ENCODE assay signal across 36 cellular contexts in genomic region chr3:165712382-165712781, GRCh38.
"Had no signal": no experiment of that assay in that cellular context is flagged by ENCODE, and none has a peak within 500 bp of the region (broad histone marks: within the 10 kb centered on the region; RNA-seq: fewer than 3 reads in every experiment).

No MANE protein-coding gene starts in this region.

- H3K4me1 ChIP-seq: ascending aorta, breast epithelium, foreskin keratinocyte, gastrocnemius medialis had no signal

- H3K27ac Mint-ChIP-seq: activated B cell treated with CpG ODN at 0.5 μM for 24 hours; activated CD8-positive, alpha-beta memory T cell treated with anti-CD3 and anti-CD28 coated beads, Interleukin-2, amount 10 ng/mL, durations not matched to agents 7 days and 5 days; activated CD8-positive, alpha-beta T cell treated with anti-CD3 and anti-CD28 coated beads for 36 hours; activated naive CD4-positive, alpha-beta T cell treated with anti-CD3 and anti-CD28 coated beads, Interleukin-2, amount 10 ng/mL, durations not matched to agents 7 days and 5 days; activated naive CD4-positive, alpha-beta T cell treated with anti-CD3 and anti-CD28 coated beads, Interleukin-2, amount 50 U/mL, for 72 hours; activated naive CD8-positive, alpha-beta T cell treated with anti-CD3 and anti-CD28 coated beads, Interleukin-2, amount 10 ng/mL, durations not matched to agents 7 days and 5 days; activated T-helper 1 cell treated with anti-CD3 and anti-CD28 coated beads, Interleukin-12 subunit alpha, Interleukin-12 subunit beta, Interleukin-2, Interleukin-4 antibody, amounts not matched to agents 30 ng/mL and 10 ng/mL and 1 ng/mL, durations not matched to agents 14 hours and 24 hours and 36 hours; brain; dendritic cell treated with granulocyte-macrophage colony-stimulating factor and Interleukin-4, amounts not matched to agents 40 ng/mL and 50 ng/mL, for 4 days; endodermal cell; T-cell; T-helper 1 cell treated with Interleukin-12 subunit alpha and Interleukin-12 subunit beta and Interleukin-4 antibody, amounts not matched to agents 30 μg/mL and 1 μg/mL, for 36 hours; T-helper 2 cell treated with Interferon-gamma antibody and Interleukin-4, amounts not matched to agents 5 μg/mL and 100 μg/mL, for 36 hours had no signal

- H3K27ac ChIP-seq: ascending aorta, breast epithelium, cardiac muscle cell, coronary artery, dorsolateral prefrontal cortex, foreskin keratinocyte, gastrocnemius medialis, WERI-Rb-1 had no signal

- H3K4me3 Mint-ChIP-seq: activated B cell treated with CpG ODN at 0.5 μM for 24 hours; activated CD8-positive, alpha-beta memory T cell treated with anti-CD3 and anti-CD28 coated beads, Interleukin-2, amount 10 ng/mL, durations not matched to agents 7 days and 5 days; activated CD8-positive, alpha-beta T cell treated with anti-CD3 and anti-CD28 coated beads for 36 hours; activated naive CD4-positive, alpha-beta T cell treated with anti-CD3 and anti-CD28 coated beads, Interleukin-2, amount 10 ng/mL, durations not matched to agents 7 days and 5 days; activated naive CD8-positive, alpha-beta T cell treated with anti-CD3 and anti-CD28 coated beads, Interleukin-2, amount 10 ng/mL, durations not matched to agents 7 days and 5 days; activated T-helper 1 cell treated with anti-CD3 and anti-CD28 coated beads, Interleukin-12 subunit alpha, Interleukin-12 subunit beta, Interleukin-2, Interleukin-4 antibody, amounts not matched to agents 30 ng/mL and 10 ng/mL and 1 ng/mL, durations not matched to agents 14 hours and 24 hours and 36 hours; brain; central memory CD8-positive, alpha-beta T cell; dendritic cell treated with granulocyte-macrophage colony-stimulating factor and Interleukin-4, amounts not matched to agents 40 ng/mL and 50 ng/mL, for 4 days; endodermal cell; T-cell; T-helper 1 cell treated with Interleukin-12 subunit alpha and Interleukin-12 subunit beta and Interleukin-4 antibody, amounts not matched to agents 30 μg/mL and 1 μg/mL, for 36 hours; T-helper 2 cell treated with Interferon-gamma antibody and Interleukin-4, amounts not matched to agents 5 μg/mL and 100 μg/mL, for 36 hours had no signal

- ATAC-seq: activated CD4-positive, CD25-positive, alpha-beta regulatory T cell treated with anti-CD3 and anti-CD28 coated beads, Interleukin-2, amount 50 U/mL, for 24 hours; activated CD8-positive, alpha-beta memory T cell treated with anti-CD3 and anti-CD28 coated beads, Interleukin-2, amount 10 ng/mL, durations not matched to agents 7 days and 5 days; activated CD8-positive, alpha-beta T cell treated with anti-CD3 and anti-CD28 coated beads for 36 hours; activated naive CD4-positive, alpha-beta T cell treated with anti-CD3 and anti-CD28 coated beads, Interleukin-2, amount 50 U/mL, for 72 hours; esophagus mucosa; gastrocnemius medialis; T-cell had no signal

- DNase-seq: activated B cell treated with CpG ODN at 0.5 μM for 24 hours; activated CD4-positive, alpha-beta T cell treated with anti-CD3 and anti-CD28 coated beads for 48 hours; activated CD4-positive, alpha-beta T cell treated with anti-CD3 and anti-CD28 coated beads, Interleukin-2, amount 50 U/mL, for 1 hour; activated CD4-positive, alpha-beta T cell treated with anti-CD3 and anti-CD28 coated beads, Interleukin-2, amount 50 U/mL, for 48 hours; activated CD8-positive, alpha-beta memory T cell treated with anti-CD3 and anti-CD28 coated beads, Interleukin-2, amount 10 ng/mL, durations not matched to agents 7 days and 5 days; activated CD8-positive, alpha-beta memory T cell treated with anti-CD3 and anti-CD28 coated beads, Interleukin-2, amount 50 U/mL, for 4 hours; activated CD8-positive, alpha-beta T cell treated with anti-CD3 and anti-CD28 coated beads for 36 hours; activated gamma-delta T cell; activated naive CD4-positive, alpha-beta T cell; activated naive CD4-positive, alpha-beta T cell treated with anti-CD3 and anti-CD28 coated beads, Interleukin-2, amount 10 ng/mL, durations not matched to agents 7 days and 5 days; activated naive CD8-positive, alpha-beta T cell treated with anti-CD3 and anti-CD28 coated beads, Interleukin-2, amount 10 ng/mL, durations not matched to agents 7 days and 5 days; activated T-cell treated with anti-CD3 and anti-CD28 coated beads, Interleukin-2, amount 50 U/mL, for 1 hour; activated T-cell treated with anti-CD3 and anti-CD28 coated beads, Interleukin-2, amount 50 U/mL, for 48 hours; dorsolateral prefrontal cortex; effector memory CD4-positive, alpha-beta T cell; endodermal cell; foreskin keratinocyte; gastrocnemius medialis; glutamatergic neuron; SW 1271; T-cell; T1000; WERI-Rb-1 had no signal

- H3K9me3 Mint-ChIP-seq: activated naive CD8-positive, alpha-beta T cell treated with anti-CD3 and anti-CD28 coated beads, Interleukin-2, amount 10 ng/mL, durations not matched to agents 7 days and 5 days; activated T-helper 1 cell treated with anti-CD3 and anti-CD28 coated beads, Interleukin-12 subunit alpha, Interleukin-12 subunit beta, Interleukin-2, Interleukin-4 antibody, amounts not matched to agents 30 ng/mL and 10 ng/mL and 1 ng/mL, durations not matched to agents 14 hours and 24 hours and 36 hours; brain; endodermal cell; T-helper 2 cell treated with Interferon-gamma antibody and Interleukin-4, amounts not matched to agents 5 μg/mL and 100 μg/mL, for 36 hours had no signal

- H3K36me3 Mint-ChIP-seq: activated CD8-positive, alpha-beta memory T cell treated with anti-CD3 and anti-CD28 coated beads, Interleukin-2, amount 10 ng/mL, durations not matched to agents 7 days and 5 days; activated naive CD4-positive, alpha-beta T cell treated with anti-CD3 and anti-CD28 coated beads, Interleukin-2, amount 10 ng/mL, durations not matched to agents 7 days and 5 days; activated naive CD4-positive, alpha-beta T cell treated with anti-CD3 and anti-CD28 coated beads, Interleukin-2, amount 50 U/mL, for 72 hours; activated naive CD8-positive, alpha-beta T cell treated with anti-CD3 and anti-CD28 coated beads, Interleukin-2, amount 10 ng/mL, durations not matched to agents 7 days and 5 days; brain; T-cell had no signal

- H3K4me3 ChIP-seq: ascending aorta, breast epithelium, cardiac muscle cell, coronary artery, dorsolateral prefrontal cortex, gastrocnemius medialis had no signal

- H3K9me3 ChIP-seq: ascending aorta, breast epithelium, gastrocnemius medialis had no signal

- H3K4me1 Mint-ChIP-seq: activated B cell treated with CpG ODN at 0.5 μM for 24 hours; activated CD8-positive, alpha-beta memory T cell treated with anti-CD3 and anti-CD28 coated beads, Interleukin-2, amount 10 ng/mL, durations not matched to agents 7 days and 5 days; activated naive CD4-positive, alpha-beta T cell treated with anti-CD3 and anti-CD28 coated beads, Interleukin-2, amount 10 ng/mL, durations not matched to agents 7 days and 5 days; activated naive CD8-positive, alpha-beta T cell treated with anti-CD3 and anti-CD28 coated beads, Interleukin-2, amount 10 ng/mL, durations not matched to agents 7 days and 5 days; brain; central memory CD8-positive, alpha-beta T cell; T-cell had no signal

- H3K27me3 Mint-ChIP-seq: activated B cell treated with CpG ODN at 0.5 μM for 24 hours; activated CD8-positive, alpha-beta memory T cell treated with anti-CD3 and anti-CD28 coated beads, Interleukin-2, amount 10 ng/mL, durations not matched to agents 7 days and 5 days; activated CD8-positive, alpha-beta T cell treated with anti-CD3 and anti-CD28 coated beads for 36 hours; activated naive CD4-positive, alpha-beta T cell treated with anti-CD3 and anti-CD28 coated beads, Interleukin-2, amount 10 ng/mL, durations not matched to agents 7 days and 5 days; activated naive CD8-positive, alpha-beta T cell treated with anti-CD3 and anti-CD28 coated beads, Interleukin-2, amount 10 ng/mL, durations not matched to agents 7 days and 5 days; brain; central memory CD8-positive, alpha-beta T cell; dendritic cell treated with granulocyte-macrophage colony-stimulating factor and Interleukin-4, amounts not matched to agents 40 ng/mL and 50 ng/mL, for 4 days; T-cell had no signal

- H3K27me3 ChIP-seq: ascending aorta, breast epithelium, cardiac muscle cell, dorsolateral prefrontal cortex, foreskin keratinocyte, gastrocnemius medialis had no signal

- H3K36me3 ChIP-seq: ascending aorta, breast epithelium, cardiac muscle cell, gastrocnemius medialis, WERI-Rb-1 had no signal
